ENCODE assay signal across 8 cellular contexts in the genomic region with DNA sequence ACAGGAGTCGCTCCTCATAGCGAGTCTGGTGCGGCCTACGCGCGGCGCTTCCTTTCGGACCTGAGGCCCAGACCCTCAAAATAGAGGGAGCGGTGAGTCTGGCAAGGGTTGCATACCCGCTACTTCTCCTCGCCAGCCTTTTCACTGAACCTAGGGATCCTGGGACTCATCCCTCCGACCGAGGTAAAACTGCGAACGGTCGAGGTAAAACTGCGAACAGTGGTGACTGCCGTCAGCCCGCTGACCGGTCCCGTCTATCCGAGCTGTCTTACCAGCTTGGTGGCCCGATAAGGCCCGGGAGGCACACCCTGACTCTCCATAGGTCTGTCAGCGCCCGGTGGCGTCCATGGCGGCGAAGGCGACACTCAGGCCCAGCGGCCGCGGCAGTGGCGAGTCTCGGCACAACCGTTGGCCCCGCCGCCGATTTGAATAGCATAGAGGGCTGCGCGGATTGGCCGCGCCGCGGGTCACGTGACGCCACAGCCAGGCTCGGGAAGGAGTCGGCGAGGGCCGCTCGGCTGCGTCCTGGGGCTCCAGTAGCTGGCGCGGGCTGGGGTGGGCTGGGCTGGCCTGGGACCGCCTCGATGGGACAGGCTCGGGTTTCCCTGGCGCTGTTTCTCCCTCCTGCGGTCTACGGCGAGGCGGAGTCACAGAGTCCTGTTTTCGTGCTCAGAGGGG. TPM values are rescaled to one million over a fixed set of nuclear protein-coding genes. Genes with fewer than 3 reads are reported as not detected.
DNase-seq lines count a peak whose midpoint lies in the region; ATAC-seq, FAIRE-seq and TF ChIP-seq lines count a peak whose summit lies in the region.

A gene with protein sequence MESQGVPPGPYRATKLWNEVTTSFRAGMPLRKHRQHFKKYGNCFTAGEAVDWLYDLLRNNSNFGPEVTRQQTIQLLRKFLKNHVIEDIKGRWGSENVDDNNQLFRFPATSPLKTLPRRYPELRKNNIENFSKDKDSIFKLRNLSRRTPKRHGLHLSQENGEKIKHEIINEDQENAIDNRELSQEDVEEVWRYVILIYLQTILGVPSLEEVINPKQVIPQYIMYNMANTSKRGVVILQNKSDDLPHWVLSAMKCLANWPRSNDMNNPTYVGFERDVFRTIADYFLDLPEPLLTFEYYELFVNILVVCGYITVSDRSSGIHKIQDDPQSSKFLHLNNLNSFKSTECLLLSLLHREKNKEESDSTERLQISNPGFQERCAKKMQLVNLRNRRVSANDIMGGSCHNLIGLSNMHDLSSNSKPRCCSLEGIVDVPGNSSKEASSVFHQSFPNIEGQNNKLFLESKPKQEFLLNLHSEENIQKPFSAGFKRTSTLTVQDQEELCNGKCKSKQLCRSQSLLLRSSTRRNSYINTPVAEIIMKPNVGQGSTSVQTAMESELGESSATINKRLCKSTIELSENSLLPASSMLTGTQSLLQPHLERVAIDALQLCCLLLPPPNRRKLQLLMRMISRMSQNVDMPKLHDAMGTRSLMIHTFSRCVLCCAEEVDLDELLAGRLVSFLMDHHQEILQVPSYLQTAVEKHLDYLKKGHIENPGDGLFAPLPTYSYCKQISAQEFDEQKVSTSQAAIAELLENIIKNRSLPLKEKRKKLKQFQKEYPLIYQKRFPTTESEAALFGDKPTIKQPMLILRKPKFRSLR (minus strand): TSS at position 403 of the 678 bp plus-strand sequence. CDS start 83 bp downstream, at position 320.

- peak within 1 kb of the TSS; percentile 92 for H3K4me3 Mint-ChIP-seq in astrocyte (ENCODE audit: unreplicated experiment)

- no peak for FAIRE-seq in astrocyte (lab: Jason Lieb, UNC)

- H3K4me2 ChIP-seq in astrocyte (ENCODE audit: low read length): peak within 1 kb of the TSS; percentile 95
- peak within 1 kb of the TSS; percentile 95 for H3K4me2 ChIP-seq in hepatocyte

- no peaks in the 10 kb centered on the region for H4K20me1 ChIP-seq in astrocyte (ENCODE audit: insufficient read depth, low read length)
- H4K20me1 ChIP-seq in hepatocyte (ENCODE audit: insufficient read depth, poor library complexity, severe bottlenecking): no peaks in the 10 kb centered on the region

- H3K9me3 ChIP-seq in astrocyte (ENCODE audit: insufficient read depth, low read depth, low read length): no peaks in the 10 kb centered on the region
- no peaks in the 10 kb centered on the region for H3K9me3 ChIP-seq in hepatocyte (ENCODE audit: low read depth)

- H2AFZ ChIP-seq in astrocyte (ENCODE audit: low read depth, low read length): peak within 1 kb of the TSS; percentile 98
- H2AFZ ChIP-seq in hepatocyte: peak within 1 kb of the TSS; percentile 89

- peak; percentile 75 for TF ChIP-seq POLR2A in GM15510 (IDR thresholded peaks at IDR 0.05; ENCODE audit: borderline replicate concordance, extremely low read depth, insufficient read length)

- H3K9me2 ChIP-seq in hepatocyte (replicated peaks; ENCODE audit: insufficient read depth): no peaks in the 10 kb centered on the region

- peaks cover 2% of the 10 kb centered on the region for H3K4me1 Mint-ChIP-seq in astrocyte (ENCODE audit: low read depth, unreplicated experiment)

- no peaks in the 10 kb centered on the region for H3K36me3 Mint-ChIP-seq in astrocyte (ENCODE audit: low read depth, unreplicated experiment)

- peak within 1 kb of the TSS; percentile 95 for H3K4me3 ChIP-seq in astrocyte (ENCODE audit: insufficient read depth, low read depth, low read length)
- peak within 1 kb of the TSS; percentile 65 for H3K4me3 ChIP-seq in hepatocyte

- DNase-seq in NCI-H146 treated with DMSO at 0.1 percent for 48 hours (lab: John Stamatoyannopoulos, UW; ENCODE audit: unreplicated experiment) (peak; percentile 82), T-helper 2 cell (peak; percentile 45 to 89 (median 63)), astrocyte (ENCODE audit: low read depth) (peak; percentile 86), hepatocyte (ENCODE audit: low spot score) (peak; percentile 97), retina (peak; percentile 97), NK-92 (lab: John Stamatoyannopoulos, UW; ENCODE audit: unreplicated experiment) (no peak)

- H3K4me1 ChIP-seq in astrocyte (ENCODE audit: insufficient read depth, low read length): peaks cover 6% of the 10 kb centered on the region
- peaks cover 8% of the 10 kb centered on the region for H3K4me1 ChIP-seq in hepatocyte (ENCODE audit: insufficient read depth)

- H3K79me2 ChIP-seq in astrocyte (ENCODE audit: insufficient read depth, low read length) (peaks cover 35% of the 10 kb centered on the region), hepatocyte (peaks cover 14% of the 10 kb centered on the region)

- no peaks in the 10 kb centered on the region for H3K9me3 Mint-ChIP-seq in astrocyte (ENCODE audit: unreplicated experiment)

- WGBS in hepatocyte (ENCODE audit: low lambda C conversion rate, missing lambda C conversion rate): under 1% methylated on average over 63 of the region's 64 CpGs

- H3K36me3 ChIP-seq in astrocyte (ENCODE audit: insufficient read depth, low read length) (no peaks in the 10 kb centered on the region), hepatocyte (replicated peaks; ENCODE audit: insufficient read depth, low read depth) (no peaks in the 10 kb centered on the region)

- TF ChIP-seq CTCF in astrocyte (IDR thresholded peaks at IDR 0.05; ENCODE audit: insufficient read depth, low read depth, low read length) (no peak), hepatocyte (IDR thresholded peaks at IDR 0.05; ENCODE audit: poor library complexity) (no peak)

- H3K27me3 Mint-ChIP-seq in astrocyte (ENCODE audit: low read depth, unreplicated experiment): no peaks in the 10 kb centered on the region

- H3K27ac Mint-ChIP-seq in astrocyte (ENCODE audit: unreplicated experiment): peak within 1 kb of the TSS; percentile 62

- peak within 1 kb of the TSS; percentile 88 for H3K27ac ChIP-seq in astrocyte (ENCODE audit: low read depth, low read length)
- H3K27ac ChIP-seq in hepatocyte: peak within 1 kb of the TSS; percentile 29

- ATAC-seq in HG02870 (IDR thresholded peaks at IDR 0.05; ENCODE audit: unreplicated experiment): peak; percentile 92

- peak within 1 kb of the TSS; percentile 91 for H3K9ac ChIP-seq in astrocyte (ENCODE audit: low read length)

- H3K27me3 ChIP-seq in astrocyte (ENCODE audit: insufficient read depth, low read length) (no peaks in the 10 kb centered on the region), hepatocyte (no peaks in the 10 kb centered on the region)

RNA-seq across cellular contexts. Expression of the gene that starts here (rescaled TPM):
- total RNA-seq in astrocyte (2.0 and 2.6 TPM in 2 replicates), hepatocyte (4.0 and 5.0 TPM in 2 replicates)
- 2.1 and 2.9 TPM in 2 replicates for polyA plus RNA-seq in hepatocyte
